Comparison of ENCODE assay signal across 8 cellular contexts in the genomic region with DNA sequence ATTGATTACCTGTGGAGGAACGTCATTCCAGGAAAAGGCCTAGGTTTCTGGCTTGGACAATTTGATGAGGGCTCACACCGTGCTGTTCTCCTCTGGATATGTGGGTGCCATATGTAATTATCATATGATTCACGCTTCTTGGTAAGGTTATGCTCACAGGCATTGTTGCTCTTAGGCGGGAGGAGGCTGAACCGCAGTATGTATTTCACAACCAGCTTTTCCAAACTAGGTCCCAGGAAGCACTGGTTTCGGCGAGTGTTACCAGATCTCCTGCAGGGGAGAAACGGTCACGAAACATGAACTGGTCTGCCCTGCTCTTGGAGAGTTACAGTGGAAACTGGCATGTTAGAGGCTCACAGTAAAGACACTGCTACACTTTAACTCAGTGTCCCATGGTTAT. TPM values are rescaled to one million over a fixed set of nuclear protein-coding genes. Genes with fewer than 3 reads are reported as not detected.
DNase-seq lines count a peak whose midpoint lies in the region; ATAC-seq, FAIRE-seq and TF ChIP-seq lines count a peak whose summit lies in the region.

No MANE protein-coding gene starts in this region.

- H3K36me3 Mint-ChIP-seq in activated T-cell treated with anti-CD3 and anti-CD28 coated beads, Interleukin-2, amount 50 U/mL, for 24 hours (ENCODE audit: low read depth) = peaks cover 15% of the 10 kb centered on the region
- no peaks in the 10 kb centered on the region for H3K36me3 Mint-ChIP-seq in brain

- peaks cover 33% of the 10 kb centered on the region for H3K4me1 Mint-ChIP-seq in activated T-cell treated with anti-CD3 and anti-CD28 coated beads, Interleukin-2, amount 50 U/mL, for 24 hours (ENCODE audit: low read depth)
- peaks cover 18% of the 10 kb centered on the region for H3K4me1 Mint-ChIP-seq in brain

- intact Hi-C loops in left lung (cut with DNase I) (no loop called here), tibial artery (cut with DNase I; ENCODE audit: low total_unique reads) (loop anchor here (5.0 kb wide), 1 partner anchor 101 kb away; no protein-coding TSS in a partner anchor)

- H3K9me3 ChIP-seq in left lung = no peaks in the 10 kb centered on the region
- no peaks in the 10 kb centered on the region for H3K9me3 ChIP-seq in tibial artery

- no peaks in the 10 kb centered on the region for H3K9me3 Mint-ChIP-seq in activated T-cell treated with anti-CD3 and anti-CD28 coated beads, Interleukin-2, amount 50 U/mL, for 24 hours
- H3K9me3 Mint-ChIP-seq in brain = peaks cover 0 to 5% (median 0%) of the 10 kb centered on the region in 5 experiments

- peak; percentile 34 for DNase-seq in activated T-cell treated with anti-CD3 and anti-CD28 coated beads, Interleukin-2, amount 50 U/mL, for 24 hours
- DNase-seq in activated T-cell treated with anti-CD3 and anti-CD28 coated beads for 4 hours (no peak), left lung (no peak), tibial artery (no peak), HTR-8/SVneo (ENCODE audit: insufficient read length, low spot score) (no peak), midbrain (lab: John Stamatoyannopoulos, UW) (no peak), amniotic stem cell (lab: John Stamatoyannopoulos, UW) (no peak)

- TF ChIP-seq CTCF in brain (conservative IDR thresholded peaks at IDR 0.05) = no peak
- TF ChIP-seq CTCF in left lung (IDR thresholded peaks at IDR 0.05) = no peak
- no peak for TF ChIP-seq CTCF in tibial artery (IDR thresholded peaks at IDR 0.05)

- FAIRE-seq in HTR-8/SVneo (lab: Jason Lieb, UNC) = no peak

- H3K27me3 ChIP-seq in left lung (no peaks in the 10 kb centered on the region), tibial artery (no peaks in the 10 kb centered on the region)

- H3K27ac ChIP-seq in left lung (peak overlapping the region; percentile 58 to 71), tibial artery (peak overlapping the region; percentile 75)

- H3K27me3 Mint-ChIP-seq in activated T-cell treated with anti-CD3 and anti-CD28 coated beads, Interleukin-2, amount 50 U/mL, for 24 hours = no peaks in the 10 kb centered on the region
- no peaks in the 10 kb centered on the region for H3K27me3 Mint-ChIP-seq in brain

- H3K27ac Mint-ChIP-seq in activated T-cell treated with anti-CD3 and anti-CD28 coated beads, Interleukin-2, amount 50 U/mL, for 24 hours = peak overlapping the region; percentile 88
- H3K27ac Mint-ChIP-seq in brain = peak overlapping the region in 3 of 5 experiments; percentile 72 to 88 (median 75)

- peaks cover 0 to 15% of the 10 kb centered on the region in 2 donors for H3K4me1 ChIP-seq in left lung
- peaks cover 0 to 53% (median 18%) of the 10 kb centered on the region in 4 donors for H3K4me1 ChIP-seq in tibial artery

- H3K4me3 Mint-ChIP-seq in activated T-cell treated with anti-CD3 and anti-CD28 coated beads, Interleukin-2, amount 50 U/mL, for 24 hours = peak overlapping the region; percentile 71
- H3K4me3 Mint-ChIP-seq in brain = peak overlapping the region; percentile 8 to 86 (median 80)

- no peaks in the 10 kb centered on the region for H3K36me3 ChIP-seq in left lung
- peaks cover 0 to 4% (median 0%) of the 10 kb centered on the region in 3 donors for H3K36me3 ChIP-seq in tibial artery

- H3K4me3 ChIP-seq in left lung = peak overlapping the region in 1 of 2 donors; percentile 46
- peak overlapping the region; percentile 53 to 55 for H3K4me3 ChIP-seq in tibial artery

- ATAC-seq in left lung = peak; percentile 1

RNA-seq across cellular contexts. Expression of gene FAM50B, which starts 0.8 kb away (rescaled TPM):
- 25.1 TPM for polyA plus RNA-seq in brain (ENCODE audit: insufficient read depth, low read depth, low replicate concordance)
- total RNA-seq in left lung = 10 to 100 TPM; 11.6 to 12.7 TPM
